In the genomic region with DNA sequence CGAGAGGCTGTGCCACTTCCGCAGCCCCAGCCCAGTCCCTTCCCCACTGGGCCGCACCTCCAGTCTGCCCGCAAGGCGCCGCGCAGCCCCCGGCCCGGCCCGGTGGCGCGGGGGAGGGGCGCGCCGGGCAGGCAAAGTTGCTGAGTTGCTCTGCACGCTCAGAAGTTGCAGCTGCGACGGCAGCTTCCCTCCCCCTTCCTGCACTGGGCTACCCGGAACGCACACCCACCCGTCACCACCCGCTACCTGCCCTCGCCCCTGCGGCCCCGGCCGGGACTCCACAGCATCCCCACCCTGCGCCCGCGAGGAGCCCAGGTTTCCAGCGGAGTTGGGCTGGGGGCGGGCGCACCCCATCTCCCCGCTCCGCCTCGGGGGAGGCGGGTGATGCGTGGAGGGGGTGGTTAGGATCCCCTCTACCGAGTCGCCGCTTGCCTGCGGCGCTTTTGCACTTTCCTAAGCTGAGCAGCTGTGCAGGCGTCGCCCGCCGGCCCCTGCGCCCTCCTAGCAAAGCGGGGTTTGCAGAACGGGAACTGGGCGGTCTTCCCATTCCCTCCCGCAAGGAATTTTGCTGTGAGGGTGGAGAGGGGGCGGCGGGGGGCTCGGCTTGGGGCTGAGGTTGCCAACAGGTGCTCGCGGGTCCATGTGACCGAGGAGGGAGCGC, we compare ENCODE assay signal across 8 cellular contexts. TPM values are rescaled to one million over a fixed set of nuclear protein-coding genes. Genes with fewer than 3 reads are reported as not detected.
DNase-seq lines count a peak whose midpoint lies in the region; ATAC-seq and TF ChIP-seq lines count a peak whose summit lies in the region.

No MANE protein-coding gene starts in this region.

- CTCF ChIA-PET in CD4-positive, alpha-beta T cell (lab: Charles Lee), result no interaction called here
- CTCF ChIA-PET in activated CD8-positive, alpha-beta T cell treated with anti-CD3 and anti-CD28 coated beads for 36 hours (lab: Charles Lee), result no interaction called here

- TF ChIP-seq CTCF in CD4-positive, alpha-beta T cell (IDR thresholded peaks at IDR 0.05), result no peak
- TF ChIP-seq CTCF in activated CD8-positive, alpha-beta T cell treated with anti-CD3 and anti-CD28 coated beads for 36 hours (IDR thresholded peaks at IDR 0.05), result no peak
- no peak for TF ChIP-seq CTCF in epithelial cell of esophagus (IDR thresholded peaks at IDR 0.05; ENCODE audit: insufficient read depth, low read depth, low read length, missing control alignments)

- H3K9me3 ChIP-seq in CD4-positive, alpha-beta T cell (ENCODE audit: control insufficient read depth, low read length), result no peaks in the 10 kb centered on the region
- H3K9me3 ChIP-seq in muscle layer of duodenum (ENCODE audit: control insufficient read depth in 1 of 2, low read length in 2 of 2) (no peaks in the 10 kb centered on the region), thymus (ENCODE audit: control insufficient read depth) (no peaks in the 10 kb centered on the region)

- H3K36me3 Mint-ChIP-seq in CD4-positive, alpha-beta T cell (ENCODE audit: low read depth), result no peaks in the 10 kb centered on the region
- H3K36me3 Mint-ChIP-seq in activated CD8-positive, alpha-beta T cell treated with anti-CD3 and anti-CD28 coated beads for 36 hours (ENCODE audit: low read depth), result no peaks in the 10 kb centered on the region

- H3K4me1 ChIP-seq in muscle layer of duodenum (ENCODE audit: control insufficient read depth in 1 of 2, insufficient read depth in 2 of 2, low read length in 2 of 2) (peaks cover 4 to 9% of the 10 kb centered on the region in 2 donors), thymus (ENCODE audit: control insufficient read depth, insufficient read depth, low read length) (peaks cover 16% of the 10 kb centered on the region)

- intact Hi-C loops in CD4-positive, alpha-beta T cell (cut with DNase I, micrococcal nuclease), result loop anchor here (2.0 to 5.0 kb wide), 4 partner anchors 35 to 90 kb away; partner anchors contain the start of gene RREB1 (in 2 of the 2)
- intact Hi-C loops in activated CD8-positive, alpha-beta T cell treated with anti-CD3 and anti-CD28 coated beads for 36 hours (cut with micrococcal nuclease), result no loop called here

- peak; percentile 29 to 69 (median 46) for DNase-seq in CD4-positive, alpha-beta T cell
- peak; percentile 49 for DNase-seq in NCI-H1105 (lab: John Stamatoyannopoulos, UW)
- peak; percentile 69 for DNase-seq in activated CD8-positive, alpha-beta T cell treated with anti-CD3 and anti-CD28 coated beads for 36 hours
- DNase-seq in epithelial cell of esophagus (ENCODE audit: low read depth), result no peak

- POLR2A ChIA-PET in CD4-positive, alpha-beta T cell (lab: Charles Lee), result interaction anchor here (0.7 to 3.7 kb wide), 11 partner anchors 9 to 397 kb away, joined by 3 to 22 read pairs (median 4); partner anchors contain the start of gene RREB1
- POLR2A ChIA-PET in activated CD8-positive, alpha-beta T cell treated with anti-CD3 and anti-CD28 coated beads for 36 hours (lab: Charles Lee), result interaction anchor here (1.1 kb wide), 2 partner anchors 9 to 15 kb away, joined by 3 to 4 read pairs; no protein-coding TSS in a partner anchor

- H3K27ac ChIP-seq in CD4-positive, alpha-beta T cell (ENCODE audit: low read depth, low read length), result peak overlapping the region; percentile 59
- H3K27ac ChIP-seq in muscle layer of duodenum (ENCODE audit: low read length) (peak overlapping the region; percentile 67), thymus (ENCODE audit: low read depth) (peak overlapping the region; percentile 99)

- under 1% methylated on average over 58 of the region's 58 CpGs for WGBS in thymus

- H3K27ac Mint-ChIP-seq in CD4-positive, alpha-beta T cell, result no peak overlapping the region
- no peak overlapping the region for H3K27ac Mint-ChIP-seq in activated CD8-positive, alpha-beta T cell treated with anti-CD3 and anti-CD28 coated beads for 36 hours

- peak overlapping the region; percentile 46 for H3K4me3 ChIP-seq in epithelial cell of esophagus (ENCODE audit: low read length)
- peak overlapping the region; percentile 56 to 86 for H3K4me3 ChIP-seq in muscle layer of duodenum (ENCODE audit: low read depth in 1 of 2, low read length in 2 of 2)
- H3K4me3 ChIP-seq in thymus (ENCODE audit: low read length), result peak overlapping the region; percentile 87

- H3K27me3 Mint-ChIP-seq in CD4-positive, alpha-beta T cell, result no peaks in the 10 kb centered on the region
- peaks cover 5% of the 10 kb centered on the region for H3K27me3 Mint-ChIP-seq in activated CD8-positive, alpha-beta T cell treated with anti-CD3 and anti-CD28 coated beads for 36 hours

- H3K9me3 Mint-ChIP-seq in CD4-positive, alpha-beta T cell, result no peaks in the 10 kb centered on the region
- H3K9me3 Mint-ChIP-seq in activated CD8-positive, alpha-beta T cell treated with anti-CD3 and anti-CD28 coated beads for 36 hours, result no peaks in the 10 kb centered on the region

- ATAC-seq in CD4-positive, alpha-beta T cell (ENCODE audit: poor library complexity), result peak; percentile 73
- ATAC-seq in GM21515 (IDR thresholded peaks at IDR 0.05; ENCODE audit: unreplicated experiment) (peak; percentile 51), GM19463 (IDR thresholded peaks at IDR 0.05; ENCODE audit: unreplicated experiment) (no peak)
- peak; percentile 75 for ATAC-seq in activated CD8-positive, alpha-beta T cell treated with anti-CD3 and anti-CD28 coated beads for 36 hours

- peaks cover 15% of the 10 kb centered on the region for H3K4me1 Mint-ChIP-seq in CD4-positive, alpha-beta T cell (ENCODE audit: low read depth)
- H3K4me1 Mint-ChIP-seq in activated CD8-positive, alpha-beta T cell treated with anti-CD3 and anti-CD28 coated beads for 36 hours (ENCODE audit: low read depth), result peaks cover 16% of the 10 kb centered on the region

- H3K27me3 ChIP-seq in CD4-positive, alpha-beta T cell (ENCODE audit: control insufficient read depth, insufficient read depth, low read length), result no peaks in the 10 kb centered on the region
- H3K27me3 ChIP-seq in muscle layer of duodenum (ENCODE audit: low read depth, low read length) (no peaks in the 10 kb centered on the region), thymus (ENCODE audit: control insufficient read depth, insufficient read depth) (no peaks in the 10 kb centered on the region)

- peak overlapping the region; percentile 79 for H3K4me3 Mint-ChIP-seq in CD4-positive, alpha-beta T cell
- H3K4me3 Mint-ChIP-seq in activated CD8-positive, alpha-beta T cell treated with anti-CD3 and anti-CD28 coated beads for 36 hours, result peak overlapping the region; percentile 50

- H3K36me3 ChIP-seq in muscle layer of duodenum (ENCODE audit: control insufficient read depth in 1 of 2, insufficient read depth in 2 of 2, low read length in 2 of 2), result no peaks in the 10 kb centered on the region
- peaks cover 3% of the 10 kb centered on the region for H3K36me3 ChIP-seq in thymus (ENCODE audit: control insufficient read depth, insufficient read depth)

RNA-seq across cellular contexts. Expression of gene RREB1, which starts 55.9 kb away (rescaled TPM):
- total RNA-seq in CD4-positive, alpha-beta T cell, result 10 to 100 TPM; 56.5 to 60.0 TPM
- total RNA-seq in activated CD8-positive, alpha-beta T cell treated with anti-CD3 and anti-CD28 coated beads for 36 hours, result 10 to 100 TPM; 18.7 to 19.7 TPM
- polyA plus RNA-seq in thymus, result 9.2 TPM
